ENCODE assay signal across 1 cellular context in genomic region chr6:30325873-30326445, GRCh38.
A peak's percentile ranks its signal among the peaks of the same experiment; 100 is the strongest.
TF ChIP-seq lines count a peak whose summit lies in the region.

No MANE protein-coding gene starts in this region.

TF ChIP-seq in liver, 16 proteins besides CTCF, POLR2A, EP300 and RAD21 (continued from another document):
- no peak for TF ChIP-seq ATF3 (IDR thresholded peaks at IDR 0.05)
- peak in 1 of 2 donors; percentile 49 for TF ChIP-seq GABPA (IDR thresholded peaks at IDR 0.05 in 1 of 2, conservative IDR thresholded peaks at IDR 0.05 in 1 of 2)
TF ChIP-seq in liver: peak in this region for 2.
